In genomic region chr15:51697150-51697549, GRCh38 we compare ENCODE assay signal across 1 cellular context.
TF ChIP-seq lines count a peak whose summit lies in the region.

No MANE protein-coding gene starts in this region.

TF ChIP-seq in K562, 482 proteins besides CTCF, POLR2A, EP300 and RAD21 (continued from another document):
- TF ChIP-seq LEF1 (IDR thresholded peaks at IDR 0.05): 0 out of 2 replicates have a peak, but pooled peaks have one; percentile 18
- peak; percentile 94 for TF ChIP-seq FOSL1 (tag; conservative IDR thresholded peaks at IDR 0.05)
- TF ChIP-seq MEIS2 (IDR thresholded peaks at IDR 0.05; ENCODE audit: partially characterized antibody): peak; percentile 95
- 0 out of 4 replicates have a peak, but pooled peaks of 1 of the 2 experiments have one; percentile 49 for TF ChIP-seq ZMIZ1 (IDR thresholded peaks at IDR 0.05; ENCODE audit: low read depth in 2 of 2, low read length in 2 of 2)
- peak; percentile 56 for TF ChIP-seq JUN (IDR thresholded peaks at IDR 0.05; ENCODE audit: borderline replicate concordance, low read depth, low read length)
- TF ChIP-seq JUN (CRISPR knock-in tag; IDR thresholded peaks at IDR 0.05; ENCODE audit: borderline replicate concordance): no peak
- TF ChIP-seq ATF3 (IDR thresholded peaks at IDR 0.05): peak; percentile 64
- TF ChIP-seq ATF3 (CRISPR knock-in tag; conservative IDR thresholded peaks at IDR 0.05): no peak; the same call in 1 of the 2 replicates
- no peak for TF ChIP-seq ZHX1 (conservative IDR thresholded peaks at IDR 0.05; ENCODE audit: low read length)
- no peak for TF ChIP-seq ETS2 (tag; IDR thresholded peaks at IDR 0.05; ENCODE audit: borderline replicate concordance, poor library complexity, severe bottlenecking)
- peak; percentile 74 for TF ChIP-seq SMARCA4 (IDR thresholded peaks at IDR 0.05)
- no peak for TF ChIP-seq EHMT2 (IDR thresholded peaks at IDR 0.05)
- no peak for TF ChIP-seq KLF6 (CRISPR knock-in tag; IDR thresholded peaks at IDR 0.05; ENCODE audit: borderline replicate concordance)
- TF ChIP-seq SMARCC2 (IDR thresholded peaks at IDR 0.05; ENCODE audit: low read depth): peak; percentile 44; the same call in 1 of the 2 replicates
- no peak for TF ChIP-seq PRPF4 (IDR thresholded peaks at IDR 0.05; ENCODE audit: insufficient read depth, low read depth, low read length, poor library complexity, severe bottlenecking)
- no peak for TF ChIP-seq ZKSCAN1 (IDR thresholded peaks at IDR 0.05; ENCODE audit: low read depth, low read length)
- no peak for TF ChIP-seq PBX2 (CRISPR knock-in tag; IDR thresholded peaks at IDR 0.05; ENCODE audit: low read depth)
- TF ChIP-seq PBX2 (tag; conservative IDR thresholded peaks at IDR 0.05; ENCODE audit: low read depth): peak; percentile 52; the same call in 1 of the 2 replicates
- TF ChIP-seq PKNOX1 (IDR thresholded peaks at IDR 0.05): peak; percentile 46; the same call in 1 of the 2 replicates
- no peak for TF ChIP-seq THAP7 (CRISPR knock-in tag; IDR thresholded peaks at IDR 0.05)
- peak; percentile 89 for TF ChIP-seq TCF3 (CRISPR knock-in tag; IDR thresholded peaks at IDR 0.05)
- peak; percentile 52; the same call in 1 of the 2 replicates for TF ChIP-seq NCOR1 (IDR thresholded peaks at IDR 0.05)
- TF ChIP-seq HDAC1 (IDR thresholded peaks at IDR 0.05): peak in 1 of 2 experiments; percentile 25; a peak in 1 of 4 replicates
- TF ChIP-seq NFATC3 (IDR thresholded peaks at IDR 0.05): peak; percentile 84; the same call in 1 of the 2 replicates
- TF ChIP-seq MTA2 (IDR thresholded peaks at IDR 0.05; ENCODE audit: low read depth): peak; percentile 69
- TF ChIP-seq TEAD4 (IDR thresholded peaks at IDR 0.05; ENCODE audit: low read length): peak; percentile 94
- TF ChIP-seq TEAD4 (CRISPR knock-in tag; IDR thresholded peaks at IDR 0.05; ENCODE audit: borderline replicate concordance): no peak
- peak; percentile 78; the same call in 1 of the 2 replicates for TF ChIP-seq PML (IDR thresholded peaks at IDR 0.05; ENCODE audit: low read length)
- no peak for TF ChIP-seq UBTF (IDR thresholded peaks at IDR 0.05; ENCODE audit: borderline replicate concordance in 1 of 2, low read depth in 2 of 2, low read length in 2 of 2)
- TF ChIP-seq ZNF277 (CRISPR knock-in tag; IDR thresholded peaks at IDR 0.05; ENCODE audit: borderline replicate concordance): no peak
- TF ChIP-seq HSF4 (CRISPR knock-in tag; IDR thresholded peaks at IDR 0.05; ENCODE audit: borderline replicate concordance): 0 out of 2 replicates have a peak, but pooled peaks have one; percentile 15
- TF ChIP-seq FOXM1 (IDR thresholded peaks at IDR 0.05; ENCODE audit: low read depth): peak; percentile 36; the same call in 1 of the 2 replicates
- TF ChIP-seq FOXM1 (CRISPR knock-in tag; IDR thresholded peaks at IDR 0.05; ENCODE audit: low read depth): no peak
- no peak for TF ChIP-seq MYC (IDR thresholded peaks at IDR 0.05; ENCODE audit: low read depth, low read length)
- TF ChIP-seq MYC (CRISPR knock-in tag; IDR thresholded peaks at IDR 0.05; ENCODE audit: borderline replicate concordance, low read depth): no peak
